Comparison of ENCODE assay signal across 8 cellular contexts in genomic region chr1:2392071-2392442, GRCh38. TPM values are rescaled to one million over a fixed set of nuclear protein-coding genes. Genes with fewer than 3 reads are reported as not detected.
DNase-seq lines count a peak whose midpoint lies in the region; ATAC-seq and TF ChIP-seq lines count a peak whose summit lies in the region.

No MANE protein-coding gene starts in this region.

- peak; percentile 50 for DNase-seq in COLO668 (lab: John Stamatoyannopoulos, UW; ENCODE audit: unreplicated experiment)
- no peak for DNase-seq in natural killer cell
- no peak for DNase-seq in putamen (ENCODE audit: low spot score)
- no peak for DNase-seq in H4 (ENCODE audit: low spot score)
- no peak for DNase-seq in MV-4-11 (lab: John Stamatoyannopoulos, UW)

- no peak for TF ChIP-seq CTCF in natural killer cell (IDR thresholded peaks at IDR 0.05)

- H3K27me3 ChIP-seq in HUES64 (ENCODE audit: insufficient read depth, low read length) = no peaks in the 10 kb centered on the region

- peaks cover 7% of the 10 kb centered on the region; the same call in 1 of the 2 replicates for H3K4me1 ChIP-seq in HUES64 (ENCODE audit: insufficient read depth, low read length)

- H3K36me3 Mint-ChIP-seq in dendritic cell treated with granulocyte-macrophage colony-stimulating factor and Interleukin-4, amounts not matched to agents 40 ng/mL and 50 ng/mL, for 4 days (ENCODE audit: low read depth) = peaks cover 63% of the 10 kb centered on the region
- H3K36me3 Mint-ChIP-seq in natural killer cell = no peaks in the 10 kb centered on the region

- H3K9me3 ChIP-seq in HUES64 (ENCODE audit: insufficient read depth, low read depth, low read length) = no peaks in the 10 kb centered on the region

- H3K4me3 ChIP-seq in HUES64 (ENCODE audit: low read length) = peak overlapping the region; percentile 99

- intact Hi-C loops in dendritic cell treated with granulocyte-macrophage colony-stimulating factor and Interleukin-4, amounts not matched to agents 40 ng/mL and 50 ng/mL, for 4 days (cut with micrococcal nuclease) = no loop called here
- intact Hi-C loops in natural killer cell (cut with micrococcal nuclease) = no loop called here

- peak overlapping the region; percentile 65 for H3K27ac Mint-ChIP-seq in dendritic cell treated with granulocyte-macrophage colony-stimulating factor and Interleukin-4, amounts not matched to agents 40 ng/mL and 50 ng/mL, for 4 days
- peak overlapping the region; percentile 77 to 90 for H3K27ac Mint-ChIP-seq in natural killer cell

- H3K36me3 ChIP-seq in HUES64 (ENCODE audit: insufficient read depth, low read length) = peaks cover 47% of the 10 kb centered on the region

- ATAC-seq in natural killer cell (no peak), HG03442 (IDR thresholded peaks at IDR 0.05; ENCODE audit: unreplicated experiment) (no peak)

- no peaks in the 10 kb centered on the region for H3K9me3 Mint-ChIP-seq in dendritic cell treated with granulocyte-macrophage colony-stimulating factor and Interleukin-4, amounts not matched to agents 40 ng/mL and 50 ng/mL, for 4 days
- no peaks in the 10 kb centered on the region for H3K9me3 Mint-ChIP-seq in natural killer cell

- peaks cover 48% of the 10 kb centered on the region for H3K4me1 Mint-ChIP-seq in dendritic cell treated with granulocyte-macrophage colony-stimulating factor and Interleukin-4, amounts not matched to agents 40 ng/mL and 50 ng/mL, for 4 days (ENCODE audit: low read depth)
- peaks cover 28 to 38% of the 10 kb centered on the region in 2 donors for H3K4me1 Mint-ChIP-seq in natural killer cell

- no peaks in the 10 kb centered on the region for H3K27me3 Mint-ChIP-seq in dendritic cell treated with granulocyte-macrophage colony-stimulating factor and Interleukin-4, amounts not matched to agents 40 ng/mL and 50 ng/mL, for 4 days
- no peaks in the 10 kb centered on the region for H3K27me3 Mint-ChIP-seq in natural killer cell (ENCODE audit: low read depth in 2 of 2)

- no peak overlapping the region; the same call in 1 of the 2 replicates for H3K27ac ChIP-seq in HUES64 (ENCODE audit: low read depth, low read length)

- WGBS in HUES64 = 1% methylated on average over 36 of the region's 37 CpGs

- H3K4me3 Mint-ChIP-seq in dendritic cell treated with granulocyte-macrophage colony-stimulating factor and Interleukin-4, amounts not matched to agents 40 ng/mL and 50 ng/mL, for 4 days = peak overlapping the region; percentile 73
- peak overlapping the region; percentile 83 for H3K4me3 Mint-ChIP-seq in natural killer cell

- peak overlapping the region; percentile 71 for H3K9ac ChIP-seq in HUES64 (ENCODE audit: low read depth, low read length)

RNA-seq across cellular contexts. Expression of gene RER1, which starts 0.4 kb away (rescaled TPM):
- polyA plus RNA-seq in HUES64 (2013, experiment 1 of 2) = 49.9 TPM
- polyA plus RNA-seq in HUES64 (2013, experiment 2 of 2) = 50.8 TPM
- 10 to 100 TPM; 89.2 to 98.9 (median 91.9) TPM for total RNA-seq in natural killer cell
- total RNA-seq in H4 (2014; rRNA removed; shearing (Covaris generic)) = 173 and 208 TPM in 2 replicates

RNA-seq across cellular contexts. Expression of gene MORN1, which starts 0.7 kb away (rescaled TPM):
- polyA plus RNA-seq in HUES64 (2013, experiment 1 of 2) = 3.8 TPM
- polyA plus RNA-seq in HUES64 (2013, experiment 2 of 2) = 3.9 TPM
- 1 to 10 TPM; 8.0 to 9.3 (median 8.8) TPM for total RNA-seq in natural killer cell
- total RNA-seq in H4 (2014; rRNA removed; shearing (Covaris generic)) = 5.4 and 6.3 TPM in 2 replicates

RNA-seq across cellular contexts. Expression of gene PEX10, which starts 20.3 kb away (rescaled TPM):
- polyA plus RNA-seq in HUES64 (2013, experiment 1 of 2) = 23.5 TPM
- 23.7 TPM for polyA plus RNA-seq in HUES64 (2013, experiment 2 of 2)
- total RNA-seq in natural killer cell = 10 to 100 TPM in 1 of 3 donors, 1 to 10 TPM in 2; 8.1 to 11.1 (median 9.8) TPM
- total RNA-seq in H4 (2014; rRNA removed; shearing (Covaris generic)) = 26.1 and 44.5 TPM in 2 replicates
